Comparison of ENCODE assay signal across 17 cellular contexts in the genomic region with DNA sequence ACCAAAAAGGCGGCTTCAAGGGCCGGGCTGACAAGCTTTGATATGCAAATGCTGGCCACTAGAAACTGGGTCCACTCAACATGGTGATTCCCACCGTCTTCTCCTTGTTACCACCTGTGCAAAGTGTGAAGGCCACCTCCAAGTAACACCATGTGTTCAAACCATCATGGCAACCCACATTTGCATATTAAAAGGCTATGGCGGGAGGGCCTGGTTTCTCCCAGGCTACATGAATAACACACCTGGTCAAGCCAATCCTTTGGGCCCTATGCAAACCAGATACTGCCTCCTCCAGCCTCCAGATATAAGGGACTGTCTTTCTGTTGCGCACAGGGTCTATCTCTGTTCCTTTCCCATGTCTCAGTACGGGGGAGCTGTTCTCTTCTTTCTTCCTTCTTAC.
"Had no signal": no experiment of that assay in that cellular context is flagged by ENCODE, and none has a peak within 500 bp of the region (broad histone marks: within the 10 kb centered on the region; RNA-seq: fewer than 3 reads in every experiment).

No MANE protein-coding gene starts in this region.

- H3K4me1 ChIP-seq: colonic mucosa, esophagus squamous epithelium, gastrocnemius medialis, heart right ventricle, lower lobe of right lung had no signal

- H3K4me1 Mint-ChIP-seq: immature natural killer cell had no signal

- H3K4me3 Mint-ChIP-seq: dendritic cell treated with granulocyte-macrophage colony-stimulating factor and Interleukin-4, amounts not matched to agents 40 ng/mL and 50 ng/mL, for 4 days; effector memory CD8-positive, alpha-beta T cell; endodermal cell; immature natural killer cell had no signal

- H3K4me3 ChIP-seq: colonic mucosa, esophagus squamous epithelium, gastrocnemius medialis, heart right ventricle, left ventricle myocardium inferior, lower lobe of right lung had no signal

- H3K9me3 Mint-ChIP-seq: dendritic cell treated with granulocyte-macrophage colony-stimulating factor and Interleukin-4, amounts not matched to agents 40 ng/mL and 50 ng/mL, for 4 days; effector memory CD8-positive, alpha-beta T cell had no signal

- ATAC-seq: esophagus mucosa, gastrocnemius medialis, left colon had no signal

- DNase-seq: cortex of kidney, esophagus squamous epithelium, foreskin melanocyte, gastrocnemius medialis, hippocampal formation, kidney, left ventricle myocardium inferior, lower lobe of right lung had no signal

- H3K27me3 Mint-ChIP-seq: dendritic cell treated with granulocyte-macrophage colony-stimulating factor and Interleukin-4, amounts not matched to agents 40 ng/mL and 50 ng/mL, for 4 days had no signal

- H3K36me3 ChIP-seq: colonic mucosa, esophagus squamous epithelium, gastrocnemius medialis, heart right ventricle, left ventricle myocardium inferior, lower lobe of right lung had no signal

- H3K9me3 ChIP-seq: colonic mucosa, esophagus squamous epithelium, gastrocnemius medialis, heart right ventricle, left ventricle myocardium inferior, lower lobe of right lung had no signal

- H3K27ac Mint-ChIP-seq: dendritic cell treated with granulocyte-macrophage colony-stimulating factor and Interleukin-4, amounts not matched to agents 40 ng/mL and 50 ng/mL, for 4 days; effector memory CD8-positive, alpha-beta T cell; endodermal cell; immature natural killer cell had no signal

- H3K36me3 Mint-ChIP-seq: immature natural killer cell had no signal

- H3K27me3 ChIP-seq: colonic mucosa, esophagus squamous epithelium, gastrocnemius medialis, heart right ventricle had no signal

- H3K27ac ChIP-seq: colonic mucosa, epithelial cell of prostate, esophagus squamous epithelium, gastrocnemius medialis, heart right ventricle, left ventricle myocardium inferior, lower lobe of right lung had no signal
